1 cellular context compared by ENCODE assay signal in the genomic region with DNA sequence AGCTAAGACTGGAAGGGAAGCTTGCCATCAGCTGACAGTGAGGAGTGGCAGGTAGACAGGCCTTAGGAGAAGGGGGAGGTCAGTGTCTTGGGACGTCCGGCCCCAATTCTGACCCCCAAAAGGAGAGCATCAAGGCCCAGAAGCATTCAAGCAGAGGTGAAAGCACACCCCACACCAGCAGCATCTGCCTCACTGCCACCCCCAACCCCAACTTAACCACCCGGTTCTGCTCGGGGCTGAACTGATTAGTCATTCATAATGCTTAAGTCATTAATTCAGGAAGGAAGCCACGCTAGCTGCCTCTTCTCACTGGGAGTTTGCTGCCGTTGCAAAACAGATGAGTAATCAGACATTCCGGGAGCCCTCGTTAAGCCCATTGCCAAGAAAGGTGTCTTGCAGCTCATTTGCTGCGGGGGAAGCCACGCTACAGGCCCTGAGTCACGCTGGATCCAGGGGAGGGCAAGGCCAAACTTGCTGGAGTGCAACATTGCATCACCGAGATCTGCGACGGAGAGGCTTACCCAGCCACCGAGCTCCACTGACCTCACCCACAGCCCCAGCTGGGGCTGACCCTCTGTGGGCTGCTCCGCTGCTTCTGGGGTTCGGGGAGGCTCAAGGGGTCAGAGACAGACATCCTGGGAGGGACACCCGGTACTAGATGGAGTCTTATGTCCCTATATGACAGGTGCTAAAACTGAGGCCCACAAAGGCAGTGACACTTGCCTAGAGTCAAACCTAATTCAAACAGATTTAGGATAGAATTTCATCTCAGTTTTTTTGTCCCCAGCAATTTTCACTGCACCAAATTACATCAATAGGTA.
A peak's percentile ranks its signal among the peaks of the same experiment; 100 is the strongest.
TF ChIP-seq lines count a peak whose summit lies in the region.

No MANE protein-coding gene starts in this region.

TF ChIP-seq in H1, 55 proteins besides CTCF, POLR2A, EP300 and RAD21 (continued from another document):
- TF ChIP-seq RBBP5 (IDR thresholded peaks at IDR 0.05; ENCODE audit: borderline replicate concordance, low read depth, low read length) = no peak
- no peak for TF ChIP-seq EGR1 (IDR thresholded peaks at IDR 0.05; ENCODE audit: borderline replicate concordance, low read depth, low read length)
- TF ChIP-seq KDM4A (IDR thresholded peaks at IDR 0.05; ENCODE audit: low read depth, low read length, severe bottlenecking) = no peak
- no peak for TF ChIP-seq NANOG (IDR thresholded peaks at IDR 0.05; ENCODE audit: insufficient read depth, low read depth, low read length, poor library complexity, severe bottlenecking)
- no peak for TF ChIP-seq ZNF274 (IDR thresholded peaks at IDR 0.05; ENCODE audit: borderline replicate concordance, extremely low read depth, low read length)
- TF ChIP-seq CEBPB (IDR thresholded peaks at IDR 0.05; ENCODE audit: low read depth, low read length) = peak; percentile 77
- TF ChIP-seq FOSL1 (IDR thresholded peaks at IDR 0.05; ENCODE audit: insufficient read depth, low read depth, low read length) = no peak
- TF ChIP-seq JUND (IDR thresholded peaks at IDR 0.05; ENCODE audit: low read length) = peak; percentile 67; the same call in 1 of the 2 replicates
- no peak for TF ChIP-seq CHD2 (IDR thresholded peaks at IDR 0.05; ENCODE audit: low read length)
- no peak for TF ChIP-seq SP1 (IDR thresholded peaks at IDR 0.05; ENCODE audit: low read depth, low read length)
- peak; percentile 85 for TF ChIP-seq BACH1 (IDR thresholded peaks at IDR 0.05; ENCODE audit: low read length)
- no peak for TF ChIP-seq CBX8 (IDR thresholded peaks at IDR 0.05; ENCODE audit: borderline replicate concordance, low read depth, low read length)
- TF ChIP-seq BCL11A (IDR thresholded peaks at IDR 0.05; ENCODE audit: low read depth in 2 of 2, low read length in 2 of 2) = no peak
- TF ChIP-seq MAX (IDR thresholded peaks at IDR 0.05) = peak; percentile 9; the same call in 1 of the 2 replicates
- peak; percentile 39; the same call in 1 of the 2 replicates for TF ChIP-seq ATF3 (IDR thresholded peaks at IDR 0.05; ENCODE audit: insufficient read depth, low read depth, low read length)
- no peak for TF ChIP-seq SIRT6 (IDR thresholded peaks at IDR 0.05; ENCODE audit: low read length)
- TF ChIP-seq TAF1 (IDR thresholded peaks at IDR 0.05; ENCODE audit: low read depth, low read length) = no peak
- TF ChIP-seq EZH2 (IDR thresholded peaks at IDR 0.05; ENCODE audit: low read depth, low read length, severe bottlenecking) = no peak
- no peak for TF ChIP-seq SP4 (IDR thresholded peaks at IDR 0.05; ENCODE audit: low read length)
- TF ChIP-seq HDAC2 (IDR thresholded peaks at IDR 0.05; ENCODE audit: borderline replicate concordance in 1 of 2, low read depth in 2 of 2, low read length in 2 of 2) = no peak
- no peak for TF ChIP-seq SAP30 (IDR thresholded peaks at IDR 0.05; ENCODE audit: insufficient read depth, insufficient replicate concordance, low read length)
- TF ChIP-seq, protein P1, sequence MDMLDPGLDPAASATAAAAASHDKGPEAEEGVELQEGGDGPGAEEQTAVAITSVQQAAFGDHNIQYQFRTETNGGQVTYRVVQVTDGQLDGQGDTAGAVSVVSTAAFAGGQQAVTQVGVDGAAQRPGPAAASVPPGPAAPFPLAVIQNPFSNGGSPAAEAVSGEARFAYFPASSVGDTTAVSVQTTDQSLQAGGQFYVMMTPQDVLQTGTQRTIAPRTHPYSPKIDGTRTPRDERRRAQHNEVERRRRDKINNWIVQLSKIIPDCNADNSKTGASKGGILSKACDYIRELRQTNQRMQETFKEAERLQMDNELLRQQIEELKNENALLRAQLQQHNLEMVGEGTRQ (IDR thresholded peaks at IDR 0.05; ENCODE audit: low read length) = no peak
- 0 out of 2 replicates have a peak, but pooled peaks have one; percentile 45 for TF ChIP-seq TEAD4 (IDR thresholded peaks at IDR 0.05; ENCODE audit: low read depth, low read length)
